8 cellular contexts compared by ENCODE assay signal in the genomic region with DNA sequence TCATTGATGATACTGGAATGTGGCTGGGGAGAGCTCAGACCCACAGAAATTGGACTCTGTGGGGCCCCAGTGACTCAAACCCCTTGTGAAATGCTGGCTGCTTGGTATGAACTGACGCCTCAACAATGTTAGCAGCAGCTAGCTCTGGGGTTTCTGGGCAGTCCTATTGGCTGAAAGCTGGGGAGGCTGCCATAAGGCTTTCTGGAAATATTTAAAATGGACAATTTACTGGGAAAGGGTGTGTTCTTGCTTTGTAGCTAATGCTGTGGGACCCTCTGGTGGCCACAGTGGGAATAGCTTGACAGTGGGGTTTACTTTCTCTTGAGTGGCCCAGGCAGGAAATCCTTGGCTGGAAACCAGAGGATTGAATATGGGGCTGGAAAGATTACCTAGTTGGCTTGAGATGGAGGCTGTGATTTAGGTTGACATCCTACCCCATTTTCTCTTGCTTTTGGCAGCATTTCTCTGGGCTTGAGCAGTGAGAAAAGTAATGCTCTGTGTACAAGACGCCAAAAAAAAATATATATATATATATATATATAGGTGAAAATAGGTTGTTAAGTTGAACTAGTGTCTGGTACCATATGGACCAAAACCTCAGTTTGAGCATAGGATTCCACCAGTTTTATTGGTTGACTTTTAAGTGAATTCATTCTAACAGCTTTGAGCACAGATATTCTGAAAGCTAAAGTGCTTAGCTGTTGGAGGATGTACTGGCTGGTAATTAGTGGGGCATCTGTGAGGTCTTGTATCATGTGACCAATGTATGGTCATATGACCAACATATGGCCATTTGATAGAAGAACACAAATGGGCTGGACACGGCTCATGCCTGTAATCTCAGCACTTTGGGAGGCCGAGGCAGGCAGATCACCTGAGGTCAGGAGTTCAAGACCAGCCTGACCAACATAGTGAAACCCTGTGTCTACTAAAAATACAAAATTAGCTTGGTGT. TPM values are rescaled to one million over a fixed set of nuclear protein-coding genes. Genes with fewer than 3 reads are reported as not detected.
A peak's percentile ranks its signal among the peaks of the same experiment; 100 is the strongest.
DNase-seq lines count a peak whose midpoint lies in the region; ATAC-seq, FAIRE-seq and TF ChIP-seq lines count a peak whose summit lies in the region.

No MANE protein-coding gene starts in this region.

- peaks cover 27% of the 10 kb centered on the region for H3K4me1 Mint-ChIP-seq in CD14-positive monocyte
- peaks cover 7% of the 10 kb centered on the region for H3K4me1 Mint-ChIP-seq in activated CD8-positive, alpha-beta T cell treated with anti-CD3 and anti-CD28 coated beads for 36 hours (ENCODE audit: low read depth)

- no peak for TF ChIP-seq POLR2A in H1 (IDR thresholded peaks at IDR 0.05; ENCODE audit: control extremely low read depth in 1 of 2, low read depth in 2 of 2, low read length in 2 of 2)

- CTCF ChIA-PET in activated CD8-positive, alpha-beta T cell treated with anti-CD3 and anti-CD28 coated beads for 36 hours (lab: Charles Lee): interaction anchor here (0.8 to 13.5 kb wide), 34 partner anchors 10 to 591 kb away, joined by 3 to 321 read pairs (median 5); a partner anchor contains a TSS
- CTCF ChIA-PET in H1 (lab: Charles Lee; ENCODE audit: partially characterized antibody): interaction anchor here (0.5 to 31.0 kb wide), 42 partner anchors 10 to 1630 kb away, joined by 3 to 553 read pairs (median 5); a partner anchor contains a TSS

- H4K8ac ChIP-seq in H1 (ENCODE audit: extremely low read depth, insufficient read depth, low read length): no peak overlapping the region

- no peak overlapping the region for H2BK20ac ChIP-seq in H1 (ENCODE audit: low read length)

- no peak overlapping the region for H3K23ac ChIP-seq in H1 (ENCODE audit: insufficient read length)

- no peak overlapping the region for H3K4me3 ChIP-seq in H1 (ENCODE audit: extremely low read depth in 1 of 4, insufficient read depth in 2 of 4, low read depth in 3 of 4, low read length in 4 of 4)

- no peak for TF ChIP-seq EP300 in H1 (IDR thresholded peaks at IDR 0.05; ENCODE audit: borderline replicate concordance in 1 of 2, low read depth in 2 of 2, low read length in 2 of 2)

- H2BK120ac ChIP-seq in H1 (replicated peaks; ENCODE audit: low read depth, low read length): no peak overlapping the region

- intact Hi-C loops in CD14-positive monocyte (cut with micrococcal nuclease): loop anchor here in 1 of 2 donors (5.0 kb wide), 1 partner anchor 35 kb away; no protein-coding TSS in a partner anchor
- intact Hi-C loops in activated CD8-positive, alpha-beta T cell treated with anti-CD3 and anti-CD28 coated beads for 36 hours (cut with micrococcal nuclease): no loop called here

- TF ChIP-seq CTCF in CD14-positive monocyte (IDR thresholded peaks at IDR 0.05) (peak; percentile 71), H1 (IDR thresholded peaks at IDR 0.05; ENCODE audit: control extremely low read depth in 1 of 3, insufficient read depth in 1 of 3, low read depth in 1 of 3, low read length in 3 of 3) (peak; percentile 67 to 87 (median 85))
- peak; percentile 92 for TF ChIP-seq CTCF in activated CD8-positive, alpha-beta T cell treated with anti-CD3 and anti-CD28 coated beads for 36 hours (IDR thresholded peaks at IDR 0.05)

- H3K27me3 ChIP-seq in H1 (replicated peaks in 1 of 4; ENCODE audit: control insufficient read depth in 3 of 4, extremely low read depth in 1 of 4, insufficient read depth in 3 of 4, low read length in 3 of 4): no peaks in the 10 kb centered on the region

- no peaks in the 10 kb centered on the region for H3K36me3 ChIP-seq in H1 (ENCODE audit: control insufficient read depth in 2 of 4, insufficient read depth in 4 of 4, low read length in 3 of 4)

- H3K9me3 Mint-ChIP-seq in CD14-positive monocyte: peaks cover 0 to 3% (median 0%) of the 10 kb centered on the region in 7 donors
- no peaks in the 10 kb centered on the region for H3K9me3 Mint-ChIP-seq in activated CD8-positive, alpha-beta T cell treated with anti-CD3 and anti-CD28 coated beads for 36 hours

- no peak overlapping the region for H3K4me2 ChIP-seq in H1 (ENCODE audit: insufficient read depth in 1 of 2, low read depth in 2 of 2, low read length in 2 of 2)

- H3K4ac ChIP-seq in H1 (replicated peaks; ENCODE audit: insufficient read length, low read depth, low read length): no peak overlapping the region

- H3K27ac Mint-ChIP-seq in CD14-positive monocyte: peak overlapping the region; percentile 73 to 87 (median 86)
- no peak overlapping the region for H3K27ac Mint-ChIP-seq in activated CD8-positive, alpha-beta T cell treated with anti-CD3 and anti-CD28 coated beads for 36 hours

- H4K20me1 ChIP-seq in H1 (replicated peaks in 1 of 2; ENCODE audit: control insufficient read depth in 1 of 2, insufficient read depth in 2 of 2, low read length in 2 of 2): no peaks in the 10 kb centered on the region

- H3K27ac ChIP-seq in H1 (ENCODE audit: low read depth, low read length): no peak overlapping the region

- POLR2A ChIA-PET in activated CD8-positive, alpha-beta T cell treated with anti-CD3 and anti-CD28 coated beads for 36 hours (lab: Charles Lee): interaction anchor here (0.6 to 1.4 kb wide), 2 partner anchors 34 to 67 kb away, joined by 3 to 4 read pairs; no protein-coding TSS in a partner anchor
- POLR2A ChIA-PET in H1 (lab: Charles Lee; ENCODE audit: partially characterized antibody): interaction anchor here (0.8 to 1.1 kb wide), 4 partner anchors 19 to 93 kb away, joined by 3 to 4 read pairs (median 3); a partner anchor contains a TSS

- H2BK15ac ChIP-seq in H1 (ENCODE audit: low read length): no peak overlapping the region

- no peaks in the 10 kb centered on the region for H3K79me1 ChIP-seq in H1 (ENCODE audit: low read depth, low read length)

- peak overlapping the region in 1 of 2 donors; percentile 9 for H3K4me3 Mint-ChIP-seq in CD14-positive monocyte
- no peak overlapping the region for H3K4me3 Mint-ChIP-seq in activated CD8-positive, alpha-beta T cell treated with anti-CD3 and anti-CD28 coated beads for 36 hours

- peak; percentile 92 to 94 for TF ChIP-seq RAD21 in H1 (IDR thresholded peaks at IDR 0.05 in 1 of 2, conservative IDR thresholded peaks at IDR 0.05 in 1 of 2; ENCODE audit: low read depth in 2 of 2, low read length in 2 of 2)

- H3K56ac ChIP-seq in H1 (replicated peaks; ENCODE audit: insufficient read length, low read depth, low read length): no peak overlapping the region

- no peak overlapping the region for H4K5ac ChIP-seq in H1 (ENCODE audit: insufficient read length, low read depth, low read length)

- no peak overlapping the region; the same call in 1 of the 2 replicates for H3K18ac ChIP-seq in H1 (ENCODE audit: extremely low read depth, low read length)

- H3K9ac ChIP-seq in H1 (replicated peaks in 1 of 4; ENCODE audit: extremely low read depth in 1 of 4, low read depth in 3 of 4, low read length in 3 of 4): no peak overlapping the region

- no peak overlapping the region; the same call in 1 of the 2 replicates for H2AK5ac ChIP-seq in H1 (ENCODE audit: low read depth, low read length)

- peak overlapping the region; percentile 8; the same call in 1 of the 2 replicates for H2AFZ ChIP-seq in H1 (ENCODE audit: low read length)

- ATAC-seq in HG02642 (IDR thresholded peaks at IDR 0.05; ENCODE audit: poor library complexity, unreplicated experiment) (peak; percentile 57), GM19351 (IDR thresholded peaks at IDR 0.05; ENCODE audit: unreplicated experiment) (no peak)
- peak; percentile 86 for ATAC-seq in activated CD8-positive, alpha-beta T cell treated with anti-CD3 and anti-CD28 coated beads for 36 hours

- no peak overlapping the region for H3K14ac ChIP-seq in H1 (ENCODE audit: insufficient read length)

- H2BK5ac ChIP-seq in H1 (ENCODE audit: low read depth, low read length): no peak overlapping the region

- H2BK12ac ChIP-seq in H1 (ENCODE audit: low read depth, low read length): peak overlapping the region; percentile 1; the same call in 1 of the 2 replicates

- peak; percentile 72 for DNase-seq in CD14-positive monocyte (ENCODE audit: low spot score)
- peak; percentile 62 for DNase-seq in NCI-H82 treated with DMSO at 0.1 percent for 48 hours (lab: John Stamatoyannopoulos, UW; ENCODE audit: unreplicated experiment)
- peak; percentile 88 for DNase-seq in activated CD8-positive, alpha-beta T cell treated with anti-CD3 and anti-CD28 coated beads for 36 hours
- DNase-seq in H1 (ENCODE audit: low read depth in 1 of 2, low spot score in 2 of 2): peak in 1 of 2 experiments; percentile 88
- DNase-seq in middle frontal gyrus (ENCODE audit: extremely low spot score, low spot score): peak; percentile 20
- DNase-seq in stimulated activated CD8-positive, alpha-beta memory T cell treated with anti-CD3 and anti-CD28 coated beads, Interleukin-2, amount 100 ng/mL, for 1 hour (ENCODE audit: low read depth in 2 of 2): peak; percentile 47 to 58

- no peaks in the 10 kb centered on the region for H3K23me2 ChIP-seq in H1 (ENCODE audit: low read depth, low read length)

- no peak overlapping the region for H4K91ac ChIP-seq in H1 (replicated peaks; ENCODE audit: insufficient read length, low read length)

- no peaks in the 10 kb centered on the region for H3K79me2 ChIP-seq in H1 (ENCODE audit: control insufficient read depth in 1 of 2, insufficient read depth in 2 of 2, low read length in 2 of 2)

- peaks cover 4 to 13% (median 8%) of the 10 kb centered on the region in 3 donors for H3K27me3 Mint-ChIP-seq in CD14-positive monocyte (ENCODE audit: low read depth in 3 of 3)
- H3K27me3 Mint-ChIP-seq in activated CD8-positive, alpha-beta T cell treated with anti-CD3 and anti-CD28 coated beads for 36 hours: peaks cover 11% of the 10 kb centered on the region

- H3K4me1 ChIP-seq in H1 (replicated peaks in 1 of 4; ENCODE audit: control insufficient read depth in 3 of 4, insufficient read depth in 4 of 4, low read length in 3 of 4): peaks cover 0 to 4% (median 0%) of the 10 kb centered on the region in 4 experiments; a peak in 1 of 7 replicates

- H3K9me3 ChIP-seq in H1 (ENCODE audit: insufficient read depth in 2 of 2, low read depth in 1 of 2, low read length in 1 of 2): no peaks in the 10 kb centered on the region

- peaks cover 0 to 4% of the 10 kb centered on the region in 2 donors for H3K36me3 Mint-ChIP-seq in CD14-positive monocyte
- H3K36me3 Mint-ChIP-seq in activated CD8-positive, alpha-beta T cell treated with anti-CD3 and anti-CD28 coated beads for 36 hours (ENCODE audit: low read depth): no peaks in the 10 kb centered on the region

- FAIRE-seq in H1 (lab: Jason Lieb, UNC): peak; percentile 88

- 73% methylated on average over 4 of the region's 4 CpGs; no CpG with 5 or more reads in 1 of the 2 experiments for WGBS in H1 (ENCODE audit: extremely low coverage in 1 of 2, insufficient coverage in 1 of 2, insufficient read length in 1 of 2, insufficient replicate concordance in 2 of 2, low coverage in 1 of 2, low lambda C conversion rate in 2 of 2, missing lambda C conversion rate in 1 of 2), 2 experiments

RNA-seq across cellular contexts. Expression of a gene that starts 8.2 kb away (rescaled TPM):
- polyA plus RNA-seq in CD14-positive monocyte (1,000 to 10,000 TPM; 2,129 to 2,138 TPM), H1 (2011; rRNA removed) (13.7 and 23.9 TPM in 2 replicates)
- 100 to 1,000 TPM; 208 to 220 TPM for total RNA-seq in activated CD8-positive, alpha-beta T cell treated with anti-CD3 and anti-CD28 coated beads for 36 hours
- 231 and 233 TPM in 2 replicates for total RNA-seq in H1 (2021; fragmentation: NEBNext Ultra II Directional; extraction: Animal tissue kit (Norgen Biotek cat#: 25700))
- polyA plus RNA-seq in H1 (2011; cell fraction: cytosol; rRNA removed): 21.2 TPM
- 9.6 TPM for polyA plus RNA-seq in H1 (2011; cell fraction: nucleus; rRNA removed)
- 142 to 324 TPM (median 157 TPM) in 4 replicates for polyA plus RNA-seq in H1 (2012, experiment 1 of 2)
- polyA plus RNA-seq in H1 (2012, experiment 2 of 2): 244 TPM
- polyA plus RNA-seq in H1 (2013, experiment 1 of 2): 363 TPM
- polyA plus RNA-seq in H1 (2013, experiment 2 of 2): 400 TPM
- polyA minus RNA-seq in H1 (2011; rRNA and poly(A)+ RNA removed): 13.7 and 20.1 TPM in 2 replicates
- polyA minus RNA-seq in H1 (2011; cell fraction: cytosol; rRNA and poly(A)+ RNA removed): 51.0 TPM
- 12.2 TPM for polyA minus RNA-seq in H1 (2011; cell fraction: nucleus; rRNA and poly(A)+ RNA removed)

RNA-seq across cellular contexts. Expression of a gene that starts 34.9 kb away (rescaled TPM):
- polyA plus RNA-seq in CD14-positive monocyte: 1,000 to 10,000 TPM; 2,621 to 3,364 TPM
- 100 to 1,000 TPM; 131 to 144 TPM for total RNA-seq in activated CD8-positive, alpha-beta T cell treated with anti-CD3 and anti-CD28 coated beads for 36 hours
- total RNA-seq in H1 (2021; fragmentation: NEBNext Ultra II Directional; extraction: Animal tissue kit (Norgen Biotek cat#: 25700)): 120 and 124 TPM in 2 replicates
- polyA plus RNA-seq in H1 (2011; rRNA removed): 249 and 343 TPM in 2 replicates
- polyA plus RNA-seq in H1 (2011; cell fraction: cytosol; rRNA removed): 233 TPM
- 162 TPM for polyA plus RNA-seq in H1 (2011; cell fraction: nucleus; rRNA removed)
- 367 to 420 TPM (median 401 TPM) in 4 replicates for polyA plus RNA-seq in H1 (2012, experiment 1 of 2)
- 895 TPM for polyA plus RNA-seq in H1 (2012, experiment 2 of 2)
- 470 TPM for polyA plus RNA-seq in H1 (2013, experiment 1 of 2)
- 521 TPM for polyA plus RNA-seq in H1 (2013, experiment 2 of 2)
- polyA minus RNA-seq in H1 (2011; rRNA and poly(A)+ RNA removed): 138 and 139 TPM in 2 replicates
- polyA minus RNA-seq in H1 (2011; cell fraction: cytosol; rRNA and poly(A)+ RNA removed): 64.8 TPM
- 71.5 TPM for polyA minus RNA-seq in H1 (2011; cell fraction: nucleus; rRNA and poly(A)+ RNA removed)
